25 cellular contexts compared by ENCODE assay signal in the genomic region with DNA sequence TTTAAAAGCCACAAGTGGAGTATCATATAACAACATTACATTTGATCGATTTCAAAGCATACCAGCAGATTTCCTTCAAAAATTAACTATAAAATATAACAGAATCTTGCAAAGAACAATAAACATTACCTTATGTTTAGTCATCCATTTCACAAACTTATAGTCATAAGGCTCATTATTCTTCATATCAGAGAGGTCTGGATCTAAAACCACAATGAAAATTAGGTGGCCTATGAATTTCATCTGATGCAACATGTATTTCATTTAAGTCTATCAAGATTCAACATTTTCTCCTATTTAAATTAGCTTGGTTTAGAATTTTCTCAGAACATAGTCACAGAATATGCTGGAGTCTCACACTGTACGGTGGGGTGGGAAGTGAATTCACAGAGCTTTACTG. TPM values are rescaled to one million over a fixed set of nuclear protein-coding genes. Genes with fewer than 3 reads are reported as not detected.
DNase-seq lines count a peak whose midpoint lies in the region; ATAC-seq and TF ChIP-seq lines count a peak whose summit lies in the region.
"Had no signal": no experiment of that assay in that cellular context is flagged by ENCODE, and none has a peak within 500 bp of the region (broad histone marks: within the 10 kb centered on the region; RNA-seq: fewer than 3 reads in every experiment).

No MANE protein-coding gene starts in this region.

- H2AFZ ChIP-seq in osteoblast (ENCODE audit: low read length), result no peak overlapping the region
- H2AFZ ChIP-seq: PC-9 had no signal

- WGBS in sigmoid colon, 2 donors, result 96 to 98% methylated on average over 2 of the region's 2 CpGs

- H3K9me3 ChIP-seq in RWPE2 (ENCODE audit: severe bottlenecking) (no peaks in the 10 kb centered on the region), osteoblast (ENCODE audit: low read depth, low read length) (no peaks in the 10 kb centered on the region), sigmoid colon (no peaks in the 10 kb centered on the region)
- H3K9me3 ChIP-seq: MG63, SK-N-SH had no signal

- H3K27ac ChIP-seq in RWPE2 (ENCODE audit: poor library complexity, severe bottlenecking) (no peak overlapping the region), epithelial cell of prostate (peak overlapping the region; percentile 73), osteoblast (ENCODE audit: low read depth, low read length) (peak overlapping the region; percentile 4), sigmoid colon (no peak overlapping the region)
- H3K27ac ChIP-seq: PC-9 had no signal

- H4K20me1 ChIP-seq in osteoblast (ENCODE audit: insufficient read depth, low read length), result peaks cover 6% of the 10 kb centered on the region

- peak; percentile 31; the same call in 1 of the 3 replicates for ATAC-seq in RWPE2 (ENCODE audit: low read depth)
- ATAC-seq: CD8-positive, alpha-beta T cell; GM12878 had no signal

- H3K79me2 ChIP-seq in osteoblast (ENCODE audit: insufficient read depth, low read length), result no peaks in the 10 kb centered on the region

- H3K4me1 ChIP-seq in RWPE2 (ENCODE audit: insufficient read depth, poor library complexity, severe bottlenecking), result no peaks in the 10 kb centered on the region
- peaks cover 18% of the 10 kb centered on the region for H3K4me1 ChIP-seq in osteoblast (ENCODE audit: insufficient read depth, low read length)
- no peaks in the 10 kb centered on the region for H3K4me1 ChIP-seq in sigmoid colon

- TF ChIP-seq CTCF in RWPE2 (IDR thresholded peaks at IDR 0.05; ENCODE audit: poor library complexity, severe bottlenecking) (no peak), osteoblast (IDR thresholded peaks at IDR 0.05; ENCODE audit: extremely low read depth, low read depth, low read length) (no peak), sigmoid colon (IDR thresholded peaks at IDR 0.05) (no peak)

- intact Hi-C loops in sigmoid colon (cut with DNase I), result no loop called here

- H3K27me3 ChIP-seq in RWPE2 (ENCODE audit: insufficient read depth, poor library complexity, severe bottlenecking) (no peaks in the 10 kb centered on the region), osteoblast (ENCODE audit: insufficient read depth, low read length) (no peaks in the 10 kb centered on the region), sigmoid colon (no peaks in the 10 kb centered on the region)
- H3K27me3 ChIP-seq: MG63 had no signal

- H3K4me3 ChIP-seq in RWPE2 (ENCODE audit: severe bottlenecking) (no peak overlapping the region), osteoblast (ENCODE audit: insufficient read depth, low read length) (no peak overlapping the region), sigmoid colon (no peak overlapping the region)
- H3K4me3 ChIP-seq: GM12878, MG63, PC-9 had no signal

- H3K4me2 ChIP-seq in osteoblast (ENCODE audit: insufficient read depth, low read length), result no peak overlapping the region
- H3K4me2 ChIP-seq: PC-9, SK-N-SH had no signal

- peak; percentile 29 for DNase-seq in HCEC 1CT
- no peak for DNase-seq in RWPE2 (ENCODE audit: low spot score)
- DNase-seq in epithelial cell of prostate (ENCODE audit: low read depth, low spot score), result no peak
- no peak for DNase-seq in osteoblast (ENCODE audit: insufficient read length, low spot score, missing footprints)
- DNase-seq in sigmoid colon, result no peak
- DNase-seq in EL, result no peak
- no peak for DNase-seq in mucosa of gallbladder (ENCODE audit: low spot score)
- no peak for DNase-seq in GM03348 (ENCODE audit: low spot score)
- DNase-seq: AML-193; C1 segment of cervical spinal cord; Calu3; CD8-positive, alpha-beta T cell; DMS53; Kasumi-1; MG63; NCI-H1417; NCI-H1694 treated with DMSO at 0.1 percent for 48 hours; NCI-H2081 treated with DMSO at 0.1 percent for 48 hours; NCI-H446; NCI-H526; PC-9; RPMI8226; SIG-M5; SK-N-SH had no signal

- TF ChIP-seq POLR2A in sigmoid colon (IDR thresholded peaks at IDR 0.05), result no peak

- H3K36me3 ChIP-seq in RWPE2 (ENCODE audit: low read depth) (peaks cover 66% of the 10 kb centered on the region), osteoblast (ENCODE audit: insufficient read depth, low read length) (peaks cover 23% of the 10 kb centered on the region), sigmoid colon (peaks cover 0 to 85% (median 8%) of the 10 kb centered on the region in 4 donors)
- H3K36me3 ChIP-seq: MG63 had no signal

- no peak for TF ChIP-seq EP300 in sigmoid colon (IDR thresholded peaks at IDR 0.05)

RNA-seq across cellular contexts. Expression of a gene that starts 49.2 kb away (rescaled TPM):
- total RNA-seq in osteoblast (44.8 and 53.9 TPM in 2 replicates), sigmoid colon (10 to 100 TPM; 14.1 to 32.8 (median 20.3) TPM), mucosa of gallbladder (19.1 TPM)
- polyA plus RNA-seq in sigmoid colon, result 10 to 100 TPM; 22.2 to 25.4 (median 24.0) TPM

RNA-seq across cellular contexts. Expression of a gene that starts 49.2 kb away (rescaled TPM):
- 11.5 and 13.4 TPM in 2 replicates for total RNA-seq in osteoblast
- total RNA-seq in sigmoid colon, result 10 to 100 TPM; 10.2 to 18.6 (median 11.9) TPM
- polyA plus RNA-seq in sigmoid colon, result 1 to 10 TPM; 3.0 to 6.2 (median 3.6) TPM
- total RNA-seq in mucosa of gallbladder, result 16.7 TPM

RNA-seq across cellular contexts. Expression of a gene that starts 51.9 kb away (rescaled TPM):
- 31.5 and 34.2 TPM in 2 replicates for total RNA-seq in osteoblast
- 10 to 100 TPM; 21.6 to 42.6 (median 31.3) TPM for total RNA-seq in sigmoid colon
- polyA plus RNA-seq in sigmoid colon, result 10 to 100 TPM; 24.0 to 47.4 (median 40.8) TPM
- 23.8 TPM for total RNA-seq in mucosa of gallbladder

Comparison
In these comparisons a context has a peak if more than half of its experiments do, and no peak if none do; other contexts are left out.
1. H3K27ac ChIP-seq: peak in epithelial cell of prostate (single experiment) and osteoblast (single experiment); none in RWPE2 (single experiment) and sigmoid colon (0 of 4).